4 cellular contexts compared by ENCODE assay signal in genomic region chr12:115177899-115178298, GRCh38.
TF ChIP-seq lines count a peak whose summit lies in the region.

No MANE protein-coding gene starts in this region.

TF ChIP-seq in A549, 52 proteins besides CTCF, POLR2A, EP300 and RAD21 (continues in another document):
- TF ChIP-seq SMC3 (IDR thresholded peaks at IDR 0.05) (no peak), RNF2 (IDR thresholded peaks at IDR 0.05; ENCODE audit: borderline replicate concordance, low read depth) (no peak), TFCP2L1 (CRISPR knock-in tag; IDR thresholded peaks at IDR 0.05) (no peak), MAFK (IDR thresholded peaks at IDR 0.05; ENCODE audit: partially characterized antibody) (no peak), JUN (IDR thresholded peaks at IDR 0.05) (no peak), POLR2AphosphoS2 (conservative IDR thresholded peaks at IDR 0.05; ENCODE audit: low read length) (no peak), FOSL2 (IDR thresholded peaks at IDR 0.05) (no peak), FOSL2 (CRISPR knock-in tag; IDR thresholded peaks at IDR 0.05) (no peak), CBX2 (IDR thresholded peaks at IDR 0.05; ENCODE audit: borderline replicate concordance, low read depth) (no peak), ELK1 (IDR thresholded peaks at IDR 0.05; ENCODE audit: low read depth, low read length) (no peak), PHF8 (IDR thresholded peaks at IDR 0.05; ENCODE audit: borderline replicate concordance, low read depth) (no peak), HOXB13 (CRISPR knock-in tag; IDR thresholded peaks at IDR 0.05; ENCODE audit: low read depth) (no peak), HMGXB4 (CRISPR knock-in tag; IDR thresholded peaks at IDR 0.05; ENCODE audit: borderline replicate concordance) (no peak), PBX3 (IDR thresholded peaks at IDR 0.05) (no peak), MYC (IDR thresholded peaks at IDR 0.05; ENCODE audit: borderline replicate concordance, low read length) (no peak)

TF ChIP-seq in HEK293, 187 proteins besides CTCF, POLR2A, EP300 and RAD21:
- TF ChIP-seq ZNF544 (tag by site-specific recombination; IDR thresholded peaks at IDR 0.05), result peak; percentile 67; the same call in 1 of the 2 replicates
- TF ChIP-seq ZNF114 (tag by site-specific recombination; IDR thresholded peaks at IDR 0.05), result 0 out of 2 replicates have a peak, but pooled peaks have one; percentile 42
- no peak; the same call in 1 of the 2 replicates for TF ChIP-seq ZNF548 (tag by site-specific recombination; IDR thresholded peaks at IDR 0.05)
- TF ChIP-seq GLI4 (tag by site-specific recombination; IDR thresholded peaks at IDR 0.05), result no peak
- TF ChIP-seq ZNF776 (tag by site-specific recombination; IDR thresholded peaks at IDR 0.05; ENCODE audit: borderline replicate concordance), result peak; percentile 62; the same call in 1 of the 2 replicates
- peak; percentile 17 for TF ChIP-seq ZBTB26 (tag by site-specific recombination; optimal IDR thresholded peaks at IDR 0.05)
- TF ChIP-seq ZNF791 (tag by site-specific recombination; IDR thresholded peaks at IDR 0.05), result no peak
- TF ChIP-seq ZNF707 (tag by site-specific recombination; IDR thresholded peaks at IDR 0.05), result peak; percentile 17; the same call in 1 of the 2 replicates
- no peak for TF ChIP-seq MEIS1 (CRISPR knock-in tag; IDR thresholded peaks at IDR 0.05; ENCODE audit: borderline replicate concordance)
- no peak for TF ChIP-seq ZNF157 (tag by site-specific recombination; IDR thresholded peaks at IDR 0.05)
- TF ChIP-seq ZNF133 (tag by site-specific recombination; IDR thresholded peaks at IDR 0.05), result peak; percentile 14; the same call in 1 of the 2 replicates
- TF ChIP-seq KLF16 (tag by site-specific recombination; IDR thresholded peaks at IDR 0.05), result no peak
- TF ChIP-seq ZNF513 (tag by site-specific recombination; IDR thresholded peaks at IDR 0.05), result peak; percentile 94
- TF ChIP-seq ZNF580 (tag by site-specific recombination; IDR thresholded peaks at IDR 0.05), result peak; percentile 57; the same call in 1 of the 2 replicates
- TF ChIP-seq YY2 (tag by site-specific recombination; IDR thresholded peaks at IDR 0.05), result peak; percentile 13; the same call in 1 of the 2 replicates
- no peak for TF ChIP-seq ZNF140 (tag by site-specific recombination; IDR thresholded peaks at IDR 0.05)
- no peak for TF ChIP-seq ZNF132 (tag by site-specific recombination; IDR thresholded peaks at IDR 0.05; ENCODE audit: borderline replicate concordance)
- TF ChIP-seq ZNF248 (tag by site-specific recombination; IDR thresholded peaks at IDR 0.05), result peak; percentile 66; the same call in 1 of the 2 replicates
- TF ChIP-seq ZNF211 (tag by site-specific recombination; IDR thresholded peaks at IDR 0.05; ENCODE audit: low read depth), result no peak

TF ChIP-seq in IMR-90, 13 proteins besides CTCF, POLR2A, EP300 and RAD21:
- TF ChIP-seq BHLHE40 (IDR thresholded peaks at IDR 0.05; ENCODE audit: low read depth, low read length) (no peak), MXI1 (IDR thresholded peaks at IDR 0.05; ENCODE audit: borderline replicate concordance, low read depth, low read length) (no peak), CHD1 (IDR thresholded peaks at IDR 0.05; ENCODE audit: low read depth, low read length) (no peak), USF2 (IDR thresholded peaks at IDR 0.05; ENCODE audit: low read depth, low read length) (no peak), RCOR1 (IDR thresholded peaks at IDR 0.05; ENCODE audit: insufficient replicate concordance, low read length) (no peak), CEBPB (IDR thresholded peaks at IDR 0.05; ENCODE audit: low read depth, low read length) (no peak), SMC3 (IDR thresholded peaks at IDR 0.05; ENCODE audit: low read depth, low read length) (no peak), ELK1 (IDR thresholded peaks at IDR 0.05; ENCODE audit: borderline replicate concordance, low read depth, low read length) (no peak), NFE2L2 (IDR thresholded peaks at IDR 0.05; ENCODE audit: low read depth, low read length) (no peak), MAFK (IDR thresholded peaks at IDR 0.05; ENCODE audit: low read depth, low read length) (no peak)

TF ChIP-seq in H1, 55 proteins besides CTCF, POLR2A, EP300 and RAD21:
- TF ChIP-seq CHD7 (IDR thresholded peaks at IDR 0.05; ENCODE audit: insufficient replicate concordance, low read length) (no peak), GABPA (IDR thresholded peaks at IDR 0.05; ENCODE audit: borderline replicate concordance, insufficient read depth, low read length) (no peak), TCF12 (IDR thresholded peaks at IDR 0.05; ENCODE audit: low read depth, low read length) (no peak), YY1 (IDR thresholded peaks at IDR 0.05; ENCODE audit: low read depth, low read length) (no peak), HDAC2 (IDR thresholded peaks at IDR 0.05; ENCODE audit: borderline replicate concordance in 1 of 2, low read depth in 2 of 2, low read length in 2 of 2) (no peak), ZNF274 (IDR thresholded peaks at IDR 0.05; ENCODE audit: borderline replicate concordance, extremely low read depth, low read length) (no peak), USF2 (IDR thresholded peaks at IDR 0.05; ENCODE audit: low read length) (no peak), CEBPB (IDR thresholded peaks at IDR 0.05; ENCODE audit: low read depth, low read length) (no peak), SIX5 (IDR thresholded peaks at IDR 0.05; ENCODE audit: low read depth, low read length) (no peak), POLR2AphosphoS5 (IDR thresholded peaks at IDR 0.05; ENCODE audit: low read depth, low read length) (no peak), PHF8 (conservative IDR thresholded peaks at IDR 0.05; ENCODE audit: low read depth, low read length) (no peak)
TF ChIP-seq in H1: peak in this region for 0.
